ENCODE assay signal across 8 cellular contexts in genomic region chr5:50962934-50963646, GRCh38.
DNase-seq lines count a peak whose midpoint lies in the region; ATAC-seq and TF ChIP-seq lines count a peak whose summit lies in the region.

No MANE protein-coding gene starts in this region.

- H3K9me3 ChIP-seq in CD8-positive, alpha-beta T cell (ENCODE audit: low read length): no peaks in the 10 kb centered on the region
- H3K9me3 ChIP-seq in endodermal cell (ENCODE audit: control insufficient read depth, low read length): no peaks in the 10 kb centered on the region

- H3K27me3 ChIP-seq in CD8-positive, alpha-beta T cell (ENCODE audit: insufficient read depth, low read length): peaks cover 30% of the 10 kb centered on the region
- peaks cover 79% of the 10 kb centered on the region for H3K27me3 ChIP-seq in endodermal cell (ENCODE audit: control insufficient read depth, insufficient read depth, low read length, poor library complexity, severe bottlenecking)

- H3K4me1 Mint-ChIP-seq in CD8-positive, alpha-beta T cell (ENCODE audit: low read depth): peaks cover 39% of the 10 kb centered on the region
- peaks cover 39% of the 10 kb centered on the region for H3K4me1 Mint-ChIP-seq in endodermal cell

- peak; percentile 73 for TF ChIP-seq CTCF in CD8-positive, alpha-beta T cell (IDR thresholded peaks at IDR 0.05)
- peak; percentile 98 for TF ChIP-seq CTCF in endodermal cell (conservative IDR thresholded peaks at IDR 0.05)

- H3K9me3 Mint-ChIP-seq in CD8-positive, alpha-beta T cell: peaks cover 2% of the 10 kb centered on the region
- H3K9me3 Mint-ChIP-seq in endodermal cell: no peaks in the 10 kb centered on the region

- peaks cover 63% of the 10 kb centered on the region for H3K27me3 Mint-ChIP-seq in CD8-positive, alpha-beta T cell (ENCODE audit: low read depth)
- H3K27me3 Mint-ChIP-seq in endodermal cell (ENCODE audit: insufficient read depth): peaks cover 71% of the 10 kb centered on the region

- H3K4me1 ChIP-seq in CD8-positive, alpha-beta T cell (ENCODE audit: insufficient read depth, low read length): peaks cover 23% of the 10 kb centered on the region
- no peaks in the 10 kb centered on the region for H3K4me1 ChIP-seq in endodermal cell (ENCODE audit: control insufficient read depth, insufficient read depth, low read length)

- H3K27ac Mint-ChIP-seq in CD8-positive, alpha-beta T cell: no peak overlapping the region
- H3K27ac Mint-ChIP-seq in endodermal cell: no peak overlapping the region

- CTCF ChIA-PET in CD8-positive, alpha-beta T cell (lab: Charles Lee): interaction anchor here (0.7 to 1.6 kb wide), 9 partner anchors 9 to 1986 kb away, joined by 3 to 22 read pairs (median 4); no protein-coding TSS in a partner anchor

- no peaks in the 10 kb centered on the region for H3K36me3 ChIP-seq in CD8-positive, alpha-beta T cell (ENCODE audit: insufficient read depth, low read length)
- H3K36me3 ChIP-seq in endodermal cell (ENCODE audit: control insufficient read depth, insufficient read depth, low read length): no peaks in the 10 kb centered on the region

- no peak overlapping the region for H3K27ac ChIP-seq in CD8-positive, alpha-beta T cell (ENCODE audit: low read depth, low read length)
- no peak overlapping the region for H3K27ac ChIP-seq in endodermal cell (ENCODE audit: low read depth, low read length)

- WGBS in endodermal cell (ENCODE audit: insufficient coverage in 1 of 2, insufficient read length in 1 of 2), 2 experiments: 0 to 1% methylated on average over 14 to 37 of the region's 38 CpGs

- POLR2A ChIA-PET in CD8-positive, alpha-beta T cell (lab: Charles Lee): no interaction called here

- no peaks in the 10 kb centered on the region for H3K36me3 Mint-ChIP-seq in CD8-positive, alpha-beta T cell
- no peaks in the 10 kb centered on the region for H3K36me3 Mint-ChIP-seq in endodermal cell (ENCODE audit: low read depth)

- peak overlapping the region; percentile 55 for H3K4me3 ChIP-seq in CD8-positive, alpha-beta T cell (ENCODE audit: low read depth, low read length)
- H3K4me3 ChIP-seq in endodermal cell (ENCODE audit: low read length): peak overlapping the region; percentile 80

- H3K9ac ChIP-seq in endodermal cell (ENCODE audit: extremely low read depth, low read length, poor library complexity, severe bottlenecking): no peak overlapping the region

- intact Hi-C loops in CD8-positive, alpha-beta T cell (cut with DNase I, micrococcal nuclease): loop anchor here (1.0 to 10.0 kb wide), 3 partner anchors 1592 to 1694 kb away; no protein-coding TSS in a partner anchor

- DNase-seq in CD8-positive, alpha-beta T cell: peak; percentile 22 to 73 (median 46)
- DNase-seq in NCI-H82 treated with DMSO at 0.1 percent for 48 hours (lab: John Stamatoyannopoulos, UW; ENCODE audit: unreplicated experiment): peak; percentile 53
- peak; percentile 32 to 73 (median 62) for DNase-seq in activated CD8-positive, alpha-beta memory T cell treated with anti-CD3 and anti-CD28 coated beads for 48 hours (ENCODE audit: low read depth in 2 of 3, low spot score in 2 of 3)
- DNase-seq in endodermal cell: peak; percentile 95
- DNase-seq in middle frontal gyrus (ENCODE audit: extremely low spot score, low spot score): peak; percentile 35
- DNase-seq in stimulated activated CD8-positive, alpha-beta memory T cell treated with anti-CD3 and anti-CD28 coated beads, Interleukin-4, amount 100 ng/mL, for 24 hours (ENCODE audit: low read depth): peak; percentile 49

- peak; percentile 70 for ATAC-seq in CD8-positive, alpha-beta T cell
- peak; percentile 77 for ATAC-seq in GM19452 (IDR thresholded peaks at IDR 0.05; ENCODE audit: unreplicated experiment)
- ATAC-seq in HG03565 (IDR thresholded peaks at IDR 0.05; ENCODE audit: unreplicated experiment): peak; percentile 70

- H3K4me3 Mint-ChIP-seq in CD8-positive, alpha-beta T cell: peak overlapping the region; percentile 83
- peak overlapping the region; percentile 58 for H3K4me3 Mint-ChIP-seq in endodermal cell

Comparison
In these comparisons a context has a peak if more than half of its experiments do, and no peak if none do; other contexts are left out.
1. DNase-seq: peak in every context shown above with its lines; median percentile 95 in endodermal cell; 62 in activated CD8-positive, alpha-beta memory T cell treated with anti-CD3 and anti-CD28 coated beads for 48 hours; 53 in NCI-H82 treated with DMSO at 0.1 percent for 48 hours; 49 in stimulated activated CD8-positive, alpha-beta memory T cell treated with anti-CD3 and anti-CD28 coated beads, Interleukin-4, amount 100 ng/mL, for 24 hours; 46 in CD8-positive, alpha-beta T cell; 35 in middle frontal gyrus.